ENCODE assay signal across 15 cellular contexts in genomic region chr13:112068531-112069062, GRCh38. TPM values are rescaled to one million over a fixed set of nuclear protein-coding genes. Genes with fewer than 3 reads are reported as not detected.
DNase-seq lines count a peak whose midpoint lies in the region; ATAC-seq, FAIRE-seq and TF ChIP-seq lines count a peak whose summit lies in the region.
"Had no signal": no experiment of that assay in that cellular context is flagged by ENCODE, and none has a peak within 500 bp of the region (broad histone marks: within the 10 kb centered on the region; RNA-seq: fewer than 3 reads in every experiment).

No MANE protein-coding gene starts in this region.

- H3K27me3 ChIP-seq in endodermal cell (ENCODE audit: control insufficient read depth, insufficient read depth, low read length, poor library complexity, severe bottlenecking) (peaks cover 93% of the 10 kb centered on the region), trophoblast cell (ENCODE audit: insufficient read depth, low read length) (peaks cover 87% of the 10 kb centered on the region), HepG2 (ENCODE audit: control insufficient read depth in 1 of 2, insufficient read depth in 2 of 2, low read length in 2 of 2) (peaks cover 2 to 25% of the 10 kb centered on the region in 2 experiments)

- POLR2A ChIA-PET in HepG2 (lab: Yijun Ruan, JAX): no interaction called here

- H2BK12ac ChIP-seq in trophoblast cell (ENCODE audit: low read length): no peak overlapping the region

- H3K4ac ChIP-seq in trophoblast cell (ENCODE audit: low read depth, low read length): no peak overlapping the region

- H3K27ac ChIP-seq in endodermal cell (ENCODE audit: low read depth, low read length) (peak overlapping the region; percentile 56), trophoblast cell (ENCODE audit: low read depth, low read length) (no peak overlapping the region), HepG2 (ENCODE audit: extremely low read length, insufficient read depth, low read length) (no peak overlapping the region)

- no peaks in the 10 kb centered on the region for H4K20me1 ChIP-seq in HepG2 (ENCODE audit: insufficient read depth, low read length)

- H3K27ac Mint-ChIP-seq in endodermal cell: no peak overlapping the region
- H3K27ac Mint-ChIP-seq: dendritic cell treated with granulocyte-macrophage colony-stimulating factor and Interleukin-4, amounts not matched to agents 40 ng/mL and 50 ng/mL, for 4 days had no signal

- no peaks in the 10 kb centered on the region for H3K36me3 ChIP-seq in endodermal cell (ENCODE audit: control insufficient read depth, insufficient read depth, low read length)
- H3K36me3 ChIP-seq in trophoblast cell (ENCODE audit: control insufficient read depth in 1 of 2, insufficient read depth in 2 of 2, low read length in 2 of 2): no peaks in the 10 kb centered on the region
- H3K36me3 ChIP-seq in HepG2 (replicated peaks in 1 of 2; ENCODE audit: control insufficient read depth in 1 of 2, insufficient read depth in 2 of 2, low read length in 2 of 2): no peaks in the 10 kb centered on the region

- H3K4me2 ChIP-seq in trophoblast cell (ENCODE audit: low read length): peak overlapping the region; percentile 46
- H3K4me2 ChIP-seq in HepG2 (ENCODE audit: low read depth, low read length): no peak overlapping the region

- FAIRE-seq in HepG2 (lab: Jason Lieb, UNC): no peak

- 1 to 2% methylated on average over 11 to 80 of the region's 80 CpGs for WGBS in endodermal cell (ENCODE audit: insufficient coverage in 1 of 2, insufficient read length in 1 of 2), 2 experiments
- no CpG with 5 or more reads among the region's 80 CpGs for WGBS in trophoblast cell (ENCODE audit: extremely low coverage, insufficient coverage, insufficient read length)
- 83% methylated on average over 50 of the region's 80 CpGs for WGBS in HepG2 (ENCODE audit: low lambda C conversion rate)

- H3K9ac ChIP-seq in endodermal cell (ENCODE audit: extremely low read depth, low read length, poor library complexity, severe bottlenecking) (no peak overlapping the region), trophoblast cell (ENCODE audit: low read length) (no peak overlapping the region), HepG2 (ENCODE audit: insufficient read depth, low read depth, low read length) (no peak overlapping the region)

- H3K4me3 Mint-ChIP-seq in endodermal cell: peak overlapping the region; percentile 19
- H3K4me3 Mint-ChIP-seq: dendritic cell treated with granulocyte-macrophage colony-stimulating factor and Interleukin-4, amounts not matched to agents 40 ng/mL and 50 ng/mL, for 4 days had no signal

- no peak overlapping the region for H4K8ac ChIP-seq in trophoblast cell (ENCODE audit: low read depth, low read length)

- H3K79me1 ChIP-seq in trophoblast cell (ENCODE audit: low read length): no peaks in the 10 kb centered on the region

- TF ChIP-seq CTCF in endodermal cell (conservative IDR thresholded peaks at IDR 0.05): no peak
- no peak for TF ChIP-seq CTCF in HepG2 (CRISPR knock-in tag; IDR thresholded peaks at IDR 0.05)

- H3K36me3 Mint-ChIP-seq in endodermal cell (ENCODE audit: low read depth): no peaks in the 10 kb centered on the region

- no peak overlapping the region for H3K14ac ChIP-seq in trophoblast cell (ENCODE audit: low read length)

- no peak overlapping the region for H4K12ac ChIP-seq in trophoblast cell (ENCODE audit: low read depth, low read length)

- in situ Hi-C loops in HepG2 (cut with HindIII; ENCODE audit: extremely low pct_ligation_motif_present, low pct_unique_long_range_greater_than_20kb): no loop called here

- no peak for TF ChIP-seq POLR2A in HepG2 (IDR thresholded peaks at IDR 0.05; ENCODE audit: insufficient read depth in 1 of 2, low read depth in 2 of 2, low read length in 2 of 2)

- intact Hi-C loops in HepG2 (cut with micrococcal nuclease; ENCODE audit: unreplicated experiment): no loop called here

- no TSS peak for BruUV-seq in HepG2 (replicated peaks; lab: Mats Ljungman, UMichigan)

- TF ChIP-seq EP300 in HepG2 (IDR thresholded peaks at IDR 0.05; ENCODE audit: low read depth in 2 of 2, low read length in 2 of 2) (no peak), HepG2 (CRISPR knock-in tag; IDR thresholded peaks at IDR 0.05; ENCODE audit: borderline replicate concordance) (no peak)

- H3K4me1 Mint-ChIP-seq in endodermal cell: peaks cover 13% of the 10 kb centered on the region

- CTCF ChIA-PET in HepG2 (lab: Yijun Ruan, JAX; ENCODE audit: low intra/inter-chr PET ratio, low total read pairs): no interaction called here

- no peak overlapping the region for H3K18ac ChIP-seq in trophoblast cell (ENCODE audit: low read length)

- DNase-seq in activated CD8-positive, alpha-beta memory T cell treated with anti-CD3 and anti-CD28 coated beads, Interleukin-2, amount 50 U/mL, for 48 hours: peak; percentile 50
- DNase-seq in activated CD8-positive, alpha-beta memory T cell treated with anti-CD3 and anti-CD28 coated beads, Interleukin-2, amount 50 U/mL, for 4 hours: no peak
- DNase-seq in NCI-H774 (lab: John Stamatoyannopoulos, UW) (peak; percentile 44), endodermal cell (peak; percentile 66), trophoblast cell (no peak), HepG2 (ENCODE audit: low spot score) (no peak), 8988T (no peak), NCI-H226 (no peak)
- DNase-seq: Kasumi-1; stimulated activated CD4-positive, alpha-beta T cell treated with anti-CD3 and anti-CD28 coated beads, Interleukin-4, amount 100 ng/mL, for 1 hour; stimulated activated naive CD4-positive, alpha-beta T cell had no signal

- no peak overlapping the region for H3K4me3 ChIP-seq in endodermal cell (ENCODE audit: low read length)
- H3K4me3 ChIP-seq in trophoblast cell (ENCODE audit: low read depth, low read length): no peak overlapping the region
- no peak overlapping the region for H3K4me3 ChIP-seq in HepG2 (replicated peaks in 1 of 3; ENCODE audit: insufficient read depth in 1 of 3, low read depth in 2 of 3, low read length in 3 of 3)

- no peak overlapping the region for H2AFZ ChIP-seq in trophoblast cell (ENCODE audit: insufficient read depth, low read length, poor library complexity)
- no peak overlapping the region for H2AFZ ChIP-seq in HepG2 (ENCODE audit: low read length)

- no peak overlapping the region for H4K91ac ChIP-seq in trophoblast cell (ENCODE audit: low read depth, low read length)

- no peaks in the 10 kb centered on the region for H3K9me3 Mint-ChIP-seq in endodermal cell
- H3K9me3 Mint-ChIP-seq: dendritic cell treated with granulocyte-macrophage colony-stimulating factor and Interleukin-4, amounts not matched to agents 40 ng/mL and 50 ng/mL, for 4 days had no signal

- TF ChIP-seq RAD21 in HepG2 (CRISPR knock-in tag; IDR thresholded peaks at IDR 0.05): no peak

- no peak overlapping the region for H2AK5ac ChIP-seq in trophoblast cell (ENCODE audit: low read length)

- H3K79me2 ChIP-seq in trophoblast cell (ENCODE audit: control insufficient read depth, insufficient read depth, low read length, poor library complexity) (no peaks in the 10 kb centered on the region), HepG2 (ENCODE audit: insufficient read depth, low read length) (no peaks in the 10 kb centered on the region)

- H3K4me1 ChIP-seq in endodermal cell (ENCODE audit: control insufficient read depth, insufficient read depth, low read length) (no peaks in the 10 kb centered on the region), trophoblast cell (ENCODE audit: control insufficient read depth in 1 of 2, insufficient read depth in 2 of 2, low read length in 2 of 2) (peaks cover 18 to 21% of the 10 kb centered on the region in 2 experiments), HepG2 (ENCODE audit: insufficient read depth, low read length) (no peaks in the 10 kb centered on the region)

- no peak overlapping the region for H2BK5ac ChIP-seq in trophoblast cell (ENCODE audit: low read depth, low read length, poor library complexity)

- H3K27me3 Mint-ChIP-seq in endodermal cell (ENCODE audit: insufficient read depth): peaks cover 86% of the 10 kb centered on the region

- H2BK120ac ChIP-seq in trophoblast cell (ENCODE audit: insufficient read depth, low read length, poor library complexity): no peak overlapping the region

- H3K9me3 ChIP-seq in endodermal cell (ENCODE audit: control insufficient read depth, low read length) (no peaks in the 10 kb centered on the region), trophoblast cell (ENCODE audit: insufficient read depth, low read depth, low read length) (peaks cover 3% of the 10 kb centered on the region), HepG2 (ENCODE audit: low read length) (no peaks in the 10 kb centered on the region)

- no peak overlapping the region for H3K23ac ChIP-seq in trophoblast cell (ENCODE audit: low read length)

- no peak for ATAC-seq in HepG2
- ATAC-seq: SK-N-SH treated with all-trans-retinoic acid at 6 μM for 48 hours had no signal

RNA-seq across cellular contexts. Expression of gene SOX1, which starts 1.6 kb away (rescaled TPM):
- total RNA-seq in endodermal cell: not detected
- polyA plus RNA-seq in endodermal cell (2013, experiment 1 of 2): 40.6 TPM
- polyA plus RNA-seq in endodermal cell (2013, experiment 2 of 2): 33.9 TPM
- polyA plus RNA-seq in trophoblast cell (2013): not detected in 2 replicates
- total RNA-seq in HepG2 (2016; rRNA removed; fragmentation: Illumina TruSeq; extraction: Trizol): not detected in 2 replicates
- total RNA-seq in HepG2 (2016; cell fraction: cytosol; rRNA removed; fragmentation: Illumina TruSeq; extraction: Trizol; ENCODE audit: low read depth): not detected in 2 replicates
- total RNA-seq in HepG2 (2016; cell fraction: insoluble cytoplasmic fraction; rRNA removed; fragmentation: Illumina TruSeq; extraction: Trizol): not detected in 2 replicates
- total RNA-seq in HepG2 (2016; cell fraction: membrane; rRNA removed; fragmentation: Illumina TruSeq; extraction: Trizol): not detected in 2 replicates
- not detected in 2 replicates for total RNA-seq in HepG2 (2016; cell fraction: nucleus; rRNA removed; fragmentation: Illumina TruSeq; extraction: Trizol)
- polyA plus RNA-seq in HepG2 (2011; rRNA removed): not detected in 2 replicates
- not detected in 2 replicates for polyA plus RNA-seq in HepG2 (2011; cell fraction: cytosol; rRNA removed)
- polyA plus RNA-seq in HepG2 (2011; cell fraction: nucleus; rRNA removed): not detected in 2 replicates
- polyA plus RNA-seq in HepG2 (2012): not detected in 2 replicates
- not detected in 2 replicates for polyA plus RNA-seq in HepG2 (2016; cell fraction: cytosol; fragmentation: Illumina TruSeq; extraction: Trizol; ENCODE audit: low read depth)
- not detected in 2 replicates for polyA plus RNA-seq in HepG2 (2016; cell fraction: insoluble cytoplasmic fraction; fragmentation: Illumina TruSeq; extraction: Trizol; ENCODE audit: low read depth)
- polyA plus RNA-seq in HepG2 (2016; cell fraction: membrane; fragmentation: Illumina TruSeq; extraction: Trizol; ENCODE audit: low read depth): not detected in 2 replicates
- not detected in 2 replicates for polyA plus RNA-seq in HepG2 (2016; cell fraction: nucleus; fragmentation: Illumina TruSeq; extraction: Trizol; ENCODE audit: insufficient read depth, low read depth)
- polyA minus RNA-seq in HepG2 (2011; rRNA and poly(A)+ RNA removed; ENCODE audit: low replicate concordance): not detected in 2 replicates
- not detected in 2 replicates for polyA minus RNA-seq in HepG2 (2011; cell fraction: cytosol; rRNA and poly(A)+ RNA removed)
- not detected in 2 replicates for polyA minus RNA-seq in HepG2 (2011; cell fraction: nucleus; rRNA and poly(A)+ RNA removed)
- total RNA-seq: mononuclear cell, OCI-LY7 had no signal

Comparison
In these comparisons a context has a peak if more than half of its experiments do, and no peak if none do; other contexts are left out.
1. DNase-seq: peak in activated CD8-positive, alpha-beta memory T cell treated with anti-CD3 and anti-CD28 coated beads, Interleukin-2, amount 50 U/mL, for 48 hours (single experiment), NCI-H774 (single experiment) and endodermal cell (single experiment); none in activated CD8-positive, alpha-beta memory T cell treated with anti-CD3 and anti-CD28 coated beads, Interleukin-2, amount 50 U/mL, for 4 hours (single experiment), trophoblast cell (0 of 2), HepG2 (single experiment), 8988T (single experiment) and NCI-H226 (single experiment).